8 cellular contexts compared by ENCODE assay signal in genomic region chr17:31321481-31321880, GRCh38. TPM values are rescaled to one million over a fixed set of nuclear protein-coding genes. Genes with fewer than 3 reads are reported as not detected.
DNase-seq lines count a peak whose midpoint lies in the region; ATAC-seq and TF ChIP-seq lines count a peak whose summit lies in the region.

A gene with protein sequence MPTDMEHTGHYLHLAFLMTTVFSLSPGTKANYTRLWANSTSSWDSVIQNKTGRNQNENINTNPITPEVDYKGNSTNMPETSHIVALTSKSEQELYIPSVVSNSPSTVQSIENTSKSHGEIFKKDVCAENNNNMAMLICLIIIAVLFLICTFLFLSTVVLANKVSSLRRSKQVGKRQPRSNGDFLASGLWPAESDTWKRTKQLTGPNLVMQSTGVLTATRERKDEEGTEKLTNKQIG (minus strand): TSS chr17:31321622. CDS start chr17:31319013, 2,609 bp downstream.

- H3K9ac ChIP-seq in skeletal muscle satellite cell (ENCODE audit: low read depth, low read length) = peak within 1 kb of the TSS; percentile 68

- peaks cover 3 to 17% of the 10 kb centered on the region in 2 donors for H3K36me3 Mint-ChIP-seq in activated T-cell treated with anti-CD3 and anti-CD28 coated beads, Interleukin-2, amount 50 U/mL, for 72 hours (ENCODE audit: insufficient read depth in 2 of 2)

- no peaks in the 10 kb centered on the region for H3K36me3 ChIP-seq in Panc1 (ENCODE audit: control insufficient read depth, insufficient read depth, low read length)
- H3K36me3 ChIP-seq in skeletal muscle satellite cell (ENCODE audit: insufficient read depth, low read length) = no peaks in the 10 kb centered on the region

- peaks cover 31% of the 10 kb centered on the region for H3K4me1 Mint-ChIP-seq in activated T-cell treated with anti-CD3 and anti-CD28 coated beads, Interleukin-2, amount 50 U/mL, for 72 hours (ENCODE audit: low read depth)

- intact Hi-C loops in Panc1 (cut with micrococcal nuclease; ENCODE audit: unreplicated experiment) = no loop called here

- H3K9me3 Mint-ChIP-seq in activated T-cell treated with anti-CD3 and anti-CD28 coated beads, Interleukin-2, amount 50 U/mL, for 72 hours = no peaks in the 10 kb centered on the region

- POLR2A ChIA-PET in Panc1 (lab: Charles Lee) = no interaction called here

- H3K27ac ChIP-seq in Panc1 (ENCODE audit: low read length) = no peak within 1 kb of the TSS

- H3K4me3 ChIP-seq in Panc1 (ENCODE audit: low read depth in 2 of 2, low read length in 2 of 2) (no peak within 1 kb of the TSS), skeletal muscle satellite cell (ENCODE audit: low read length) (peak within 1 kb of the TSS; percentile 51)

- ATAC-seq in GM18870 (IDR thresholded peaks at IDR 0.05; ENCODE audit: unreplicated experiment) (peak; percentile 40), Panc1 (peak; percentile 21; the same call in 1 of the 2 replicates), GM21423 (IDR thresholded peaks at IDR 0.05; ENCODE audit: unreplicated experiment) (no peak)
- ATAC-seq in activated T-cell treated with anti-CD3 and anti-CD28 coated beads, Interleukin-2, amount 50 U/mL, for 72 hours (replicated peaks in 1 of 2) = peak; percentile 90 to 91

- H3K27me3 ChIP-seq in Panc1 (ENCODE audit: control insufficient read depth, insufficient read depth, low read length) (no peaks in the 10 kb centered on the region), skeletal muscle satellite cell (ENCODE audit: control insufficient read depth, insufficient read depth, low read length) (no peaks in the 10 kb centered on the region)

- no TSS peak for BruUV-seq in Panc1 (replicated peaks; lab: Mats Ljungman, UMichigan)

- TF ChIP-seq CTCF in Panc1 (IDR thresholded peaks at IDR 0.05) = no peak

- peak within 1 kb of the TSS; percentile 94 for H3K27ac Mint-ChIP-seq in activated T-cell treated with anti-CD3 and anti-CD28 coated beads, Interleukin-2, amount 50 U/mL, for 72 hours

- H3K27me3 Mint-ChIP-seq in activated T-cell treated with anti-CD3 and anti-CD28 coated beads, Interleukin-2, amount 50 U/mL, for 72 hours (ENCODE audit: low read depth) = no peaks in the 10 kb centered on the region

- H3K4me3 Mint-ChIP-seq in activated T-cell treated with anti-CD3 and anti-CD28 coated beads, Interleukin-2, amount 50 U/mL, for 72 hours = peak within 1 kb of the TSS; percentile 68 to 82

- H3K4me1 ChIP-seq in Panc1 (ENCODE audit: control insufficient read depth, insufficient read depth, low read length) (no peaks in the 10 kb centered on the region), skeletal muscle satellite cell (ENCODE audit: control insufficient read depth, insufficient read depth, low read length) (peaks cover 31% of the 10 kb centered on the region)

- peak within 1 kb of the TSS; percentile 71 for H3K4me2 ChIP-seq in skeletal muscle satellite cell (ENCODE audit: low read length)

- in situ Hi-C loops in Panc1 (cut with HindIII; ENCODE audit: low pct_unique_long_range_greater_than_20kb, low sequenced_read_pairs) = no loop called here

- H3K9me3 ChIP-seq in Panc1 (ENCODE audit: control insufficient read depth, insufficient read depth, low read depth, low read length) = no peaks in the 10 kb centered on the region
- H3K9me3 ChIP-seq in skeletal muscle satellite cell (replicated peaks; ENCODE audit: low read length) = no peaks in the 10 kb centered on the region

- DNase-seq in Panc1 (ENCODE audit: low read depth, low spot score) (no peak), foreskin melanocyte (peak; percentile 93), cerebellum (ENCODE audit: low spot score) (no peak), ecto neural progenitor cell (ENCODE audit: low spot score) (no peak)
- DNase-seq in activated T-cell treated with anti-CD3 and anti-CD28 coated beads, Interleukin-2, amount 50 U/mL, for 72 hours = peak; percentile 76 to 87

- CTCF ChIA-PET in Panc1 (lab: Charles Lee) = no interaction called here

RNA-seq across cellular contexts. Expression of the gene that starts here (rescaled TPM):
- total RNA-seq in Panc1 (2021; ENCODE audit: unreplicated experiment) (not detected), cerebellum (1.9 TPM)
- polyA plus RNA-seq in Panc1 (2012; ENCODE audit: insufficient read length) = not detected
- total RNA-seq in activated T-cell treated with anti-CD3 and anti-CD28 coated beads, Interleukin-2, amount 50 U/mL, for 72 hours = 10 to 100 TPM; 31.9 to 39.3 TPM
- 2.4 and 6.6 TPM in 2 replicates for total RNA-seq in skeletal muscle satellite cell (2012; rRNA removed)

Comparison
In these comparisons a context has a peak if more than half of its experiments do, and no peak if none do; other contexts are left out.
1. RNA of the gene that starts here (total RNA-seq): 31.9 to 39.3 TPM in activated T-cell treated with anti-CD3 and anti-CD28 coated beads, Interleukin-2, amount 50 U/mL, for 72 hours; 1.9 TPM in cerebellum (single experiment) and not detected in Panc1 (single experiment); every median in the first group is over 10 times any median in the second.
2. Peak in ATAC-seq in Panc1; RNA of the gene not detected or under 1 TPM.
3. DNase-seq: peak in activated T-cell treated with anti-CD3 and anti-CD28 coated beads, Interleukin-2, amount 50 U/mL, for 72 hours (2 of 2) and foreskin melanocyte (single experiment); none in Panc1 (single experiment), cerebellum (single experiment) and ecto neural progenitor cell (single experiment).